Comparison of ENCODE assay signal across 14 cellular contexts in the genomic region with DNA sequence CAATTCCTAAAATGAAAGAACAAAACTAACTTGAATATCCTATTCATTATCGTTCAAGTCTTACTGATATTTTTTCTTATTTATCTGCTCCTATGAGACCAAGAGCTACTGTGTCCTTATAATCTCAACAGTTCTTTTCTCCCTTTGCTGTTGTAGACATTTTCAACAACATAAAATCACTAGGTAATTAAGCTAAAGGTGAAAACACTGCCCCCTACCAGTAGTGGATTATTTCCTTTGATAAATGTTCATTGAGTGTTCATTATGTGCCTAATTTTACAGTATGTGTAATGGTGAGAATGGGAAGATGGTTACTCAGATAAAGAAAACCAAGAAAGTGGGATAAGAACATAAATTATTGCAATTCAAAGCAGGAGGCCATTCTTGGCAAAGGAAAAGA. TPM values are rescaled to one million over a fixed set of nuclear protein-coding genes. Genes with fewer than 3 reads are reported as not detected.
DNase-seq lines count a peak whose midpoint lies in the region; ATAC-seq and TF ChIP-seq lines count a peak whose summit lies in the region.
"Had no signal": no experiment of that assay in that cellular context is flagged by ENCODE, and none has a peak within 500 bp of the region (broad histone marks: within the 10 kb centered on the region; RNA-seq: fewer than 3 reads in every experiment).

No MANE protein-coding gene starts in this region.

- H3K27me3 ChIP-seq in brain microvascular endothelial cell (replicated peaks) (no peaks in the 10 kb centered on the region), right lobe of liver (no peaks in the 10 kb centered on the region)
- H3K27me3 ChIP-seq: neutrophil had no signal

- H3K4me3 ChIP-seq in Jurkat, Clone E6-1 (ENCODE audit: low read length), result no peak overlapping the region
- no peak overlapping the region for H3K4me3 ChIP-seq in brain microvascular endothelial cell (ENCODE audit: low read depth, low read length)
- H3K4me3 ChIP-seq in right lobe of liver, result no peak overlapping the region

- intact Hi-C loops in right lobe of liver (cut with DNase I), result no loop called here

- WGBS in right lobe of liver (ENCODE audit: insufficient coverage, low coverage, low lambda C conversion rate, missing lambda C conversion rate), result 80% methylated on average over 1 of the region's 1 CpG

- no peaks in the 10 kb centered on the region for H3K4me1 ChIP-seq in right lobe of liver

- no peak for TF ChIP-seq POLR2A in right lobe of liver (IDR thresholded peaks at IDR 0.05)

- peak; percentile 22 for DNase-seq in Jurkat, Clone E6-1 (ENCODE audit: low read depth, low spot score)
- DNase-seq in brain microvascular endothelial cell, result no peak
- DNase-seq in right lobe of liver, result no peak
- DNase-seq in NCI-H146 treated with DMSO at 0.1 percent for 48 hours (lab: John Stamatoyannopoulos, UW; ENCODE audit: unreplicated experiment), result no peak
- DNase-seq in substantia nigra (lab: John Stamatoyannopoulos, UW), result no peak
- DNase-seq in pons (ENCODE audit: low spot score), result no peak
- DNase-seq: activated CD4-positive, alpha-beta memory T cell treated with anti-CD3 and anti-CD28 coated beads, Interleukin-2, amount 10 ng/mL, durations not matched to agents 7 days and 5 days; activated naive CD8-positive, alpha-beta T cell treated with anti-CD3 and anti-CD28 coated beads, Interleukin-2, amount 10 ng/mL, durations not matched to agents 7 days and 5 days; DMS79; stimulated activated CD4-positive, alpha-beta T cell treated with anti-CD3 and anti-CD28 coated beads, Interleukin-4, amount 100 ng/mL, for 1 hour had no signal

- ATAC-seq in right lobe of liver, result peak; percentile 34 to 49 (median 42)
- ATAC-seq in HG03045 (IDR thresholded peaks at IDR 0.05; ENCODE audit: unreplicated experiment), result no peak

- H3K27ac ChIP-seq in C4-2B (no peak overlapping the region), brain microvascular endothelial cell (no peak overlapping the region), right lobe of liver (no peak overlapping the region), substantia nigra (ENCODE audit: low read depth, low read length, poor library complexity, severe bottlenecking) (no peak overlapping the region)
- H3K27ac ChIP-seq: KMS-11, neutrophil had no signal

- in situ Hi-C loops in brain microvascular endothelial cell (cut with HindIII; ENCODE audit: low pct_ligation_motif_present, low sequenced_read_pairs), result no loop called here

- H3K36me3 ChIP-seq in brain microvascular endothelial cell (replicated peaks) (no peaks in the 10 kb centered on the region), right lobe of liver (no peaks in the 10 kb centered on the region)
- H3K36me3 ChIP-seq: neutrophil had no signal

- H3K9me3 ChIP-seq in right lobe of liver, result no peaks in the 10 kb centered on the region
- H3K9me3 ChIP-seq: neutrophil had no signal

- TF ChIP-seq CTCF in C4-2B (conservative IDR thresholded peaks at IDR 0.05) (peak; percentile 67), brain microvascular endothelial cell (IDR thresholded peaks at IDR 0.05; ENCODE audit: low read depth, low read length, missing control alignments) (peak; percentile 35), right lobe of liver (IDR thresholded peaks at IDR 0.05) (peak; percentile 34 to 58 (median 44))

RNA-seq across cellular contexts. Expression of gene PAPPA, which starts 41.4 kb away (rescaled TPM):
- 0.10 TPM for polyA plus RNA-seq in Jurkat, Clone E6-1 (2012; ENCODE audit: insufficient read depth, insufficient read length)
- under 1 TPM; 0.07 to 0.50 (median 0.32) TPM for total RNA-seq in right lobe of liver
- total RNA-seq: activated CD4-positive, alpha-beta memory T cell treated with anti-CD3 and anti-CD28 coated beads, Interleukin-2, amount 10 ng/mL, durations not matched to agents 7 days and 5 days; activated naive CD8-positive, alpha-beta T cell treated with anti-CD3 and anti-CD28 coated beads, Interleukin-2, amount 10 ng/mL, durations not matched to agents 7 days and 5 days had no signal
